ENCODE assay signal across 1 cellular context in the genomic region with DNA sequence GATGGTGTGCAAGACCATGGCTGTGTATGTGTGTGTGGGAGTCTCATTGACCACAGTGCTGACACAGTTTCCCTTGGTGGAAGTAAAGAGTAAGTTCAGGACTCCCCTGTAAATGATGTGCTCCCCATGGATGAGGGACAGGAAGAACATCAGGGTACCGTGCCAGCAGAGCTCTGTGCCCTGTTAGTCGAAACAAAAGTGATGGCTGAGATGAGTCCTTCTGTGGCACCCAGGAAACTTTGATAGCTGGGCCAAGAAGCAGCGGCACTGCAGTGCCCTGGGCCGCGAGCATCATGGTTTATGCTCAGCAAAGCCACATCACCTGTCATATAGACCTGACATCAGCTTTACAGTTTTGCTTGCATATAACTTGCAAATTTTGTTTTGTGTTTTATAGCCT.
TF ChIP-seq lines count a peak whose summit lies in the region.

No MANE protein-coding gene starts in this region.

TF ChIP-seq in H1, 55 proteins besides CTCF, POLR2A, EP300 and RAD21:
- TF ChIP-seq SP2 (IDR thresholded peaks at IDR 0.05; ENCODE audit: low read length), result no peak
- no peak for TF ChIP-seq SAP30 (IDR thresholded peaks at IDR 0.05; ENCODE audit: insufficient read depth, insufficient replicate concordance, low read length)
- no peak for TF ChIP-seq SIX5 (IDR thresholded peaks at IDR 0.05; ENCODE audit: low read depth, low read length)
- no peak for TF ChIP-seq CTBP2 (IDR thresholded peaks at IDR 0.05; ENCODE audit: borderline replicate concordance, insufficient read depth, insufficient read length, low read length)
- no peak for TF ChIP-seq ASH2L (IDR thresholded peaks at IDR 0.05; ENCODE audit: low read length)
- no peak for TF ChIP-seq PHF8 (conservative IDR thresholded peaks at IDR 0.05; ENCODE audit: low read depth, low read length)
